In the genomic region with DNA sequence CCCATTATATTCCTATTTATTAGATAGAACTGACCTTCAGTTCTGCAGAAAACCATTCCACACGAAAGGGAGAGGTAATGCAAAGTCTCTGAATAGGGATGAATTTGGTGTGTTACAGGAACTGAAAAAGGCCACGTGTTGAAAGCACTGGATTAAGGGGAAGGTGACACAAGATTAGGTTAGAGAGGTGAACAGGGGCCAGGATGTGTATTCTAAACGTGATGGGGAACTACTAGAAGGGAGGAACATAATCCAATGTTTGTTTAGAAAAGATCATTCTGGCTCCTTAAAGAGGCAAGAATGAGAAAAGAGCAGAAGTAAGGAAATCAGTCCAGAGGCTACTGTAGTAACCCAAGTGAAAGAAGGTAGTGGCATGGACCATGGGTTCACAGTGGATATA, we compare ENCODE assay signal across 8 cellular contexts. TPM values are rescaled to one million over a fixed set of nuclear protein-coding genes. Genes with fewer than 3 reads are reported as not detected.
DNase-seq lines count a peak whose midpoint lies in the region; ATAC-seq and TF ChIP-seq lines count a peak whose summit lies in the region.

No MANE protein-coding gene starts in this region.

- H3K4me1 Mint-ChIP-seq in activated CD8-positive, alpha-beta T cell treated with anti-CD3 and anti-CD28 coated beads, Interleukin-2, amount 10 ng/mL, durations not matched to agents 7 days and 5 days (ENCODE audit: low read depth): peaks cover 52% of the 10 kb centered on the region

- peak overlapping the region; percentile 71; the same call in 1 of the 2 replicates for H3K9ac ChIP-seq in HCT116 (ENCODE audit: low read length)

- H3K9me2 ChIP-seq in HCT116 (ENCODE audit: insufficient read depth): no peaks in the 10 kb centered on the region

- TF ChIP-seq CTCF in HCT116 (IDR thresholded peaks at IDR 0.05 in 2 of 3, conservative IDR thresholded peaks at IDR 0.05 in 1 of 3; ENCODE audit: borderline replicate concordance in 1 of 3, insufficient read depth in 1 of 3, low read depth in 2 of 3, low read length in 2 of 3): no peak

- WGBS in mesodermal cell (ENCODE audit: insufficient coverage in 2 of 2), 2 experiments: 54 to 67% methylated on average over 3 of the region's 3 CpGs

- H2AFZ ChIP-seq in HCT116 (ENCODE audit: low read depth, low read length, poor library complexity, severe bottlenecking): no peak overlapping the region

- H3K27me3 ChIP-seq in HCT116 (ENCODE audit: insufficient read depth, low read length): no peaks in the 10 kb centered on the region

- peak overlapping the region; percentile 90 to 93 for H3K4me3 ChIP-seq in HCT116 (replicated peaks in 1 of 2; ENCODE audit: low read depth in 1 of 2, low read length in 2 of 2)
- peak overlapping the region; percentile 74 for H3K4me3 ChIP-seq in mesodermal cell (ENCODE audit: extremely low read depth, insufficient read depth, low read length, poor library complexity, severe bottlenecking)

- H3K27ac ChIP-seq in HCT116 (ENCODE audit: low read depth, low read length): no peak overlapping the region
- H3K27ac ChIP-seq in mesodermal cell (ENCODE audit: low read depth, low read length, severe bottlenecking): no peak overlapping the region

- POLR2A ChIA-PET in HCT116 (lab: Charles Lee): no interaction called here
- POLR2A ChIA-PET in activated CD8-positive, alpha-beta T cell treated with anti-CD3 and anti-CD28 coated beads, Interleukin-2, amount 10 ng/mL, durations not matched to agents 7 days and 5 days (lab: Charles Lee): interaction anchor here (1.1 to 2.3 kb wide), 3 partner anchors 10 to 31 kb away, joined by 3 to 24 read pairs (median 6); partner anchors contain the start of gene ZSCAN16

- H3K36me3 ChIP-seq in HCT116 (ENCODE audit: control insufficient read depth in 1 of 2, insufficient read depth in 2 of 2, low read length in 2 of 2): 0 out of 4 replicates have a peak, but pooled peaks cover 3 to 8% of the 10 kb centered on the region in 2 experiments
- H3K36me3 ChIP-seq in mesodermal cell (ENCODE audit: control insufficient read depth, insufficient read depth, low read length): peaks cover 5% of the 10 kb centered on the region

- H3K27me3 Mint-ChIP-seq in activated CD8-positive, alpha-beta T cell treated with anti-CD3 and anti-CD28 coated beads, Interleukin-2, amount 10 ng/mL, durations not matched to agents 7 days and 5 days (ENCODE audit: low read depth): no peaks in the 10 kb centered on the region

- CTCF ChIA-PET in HCT116 (lab: Charles Lee): no interaction called here
- CTCF ChIA-PET in activated CD8-positive, alpha-beta T cell treated with anti-CD3 and anti-CD28 coated beads, Interleukin-2, amount 10 ng/mL, durations not matched to agents 7 days and 5 days (lab: Charles Lee): interaction anchor here (2.3 kb wide), 1 partner anchor 10 kb away, joined by 8 read pairs; the partner anchor contains the start of gene ZSCAN16

- peaks cover 56% of the 10 kb centered on the region for H3K79me2 ChIP-seq in HCT116 (ENCODE audit: insufficient read depth, low read length)

- H3K4me2 ChIP-seq in HCT116 (ENCODE audit: low read length): peak overlapping the region; percentile 80

- intact Hi-C loops in HCT116 (cut with micrococcal nuclease): loop anchor here (2.0 kb wide), 2 partner anchors 77 to 549 kb away; no protein-coding TSS in a partner anchor

- H3K4me1 ChIP-seq in HCT116 (ENCODE audit: control insufficient read depth in 1 of 2, insufficient read depth in 2 of 2, low read length in 2 of 2) (peaks cover 6 to 16% of the 10 kb centered on the region in 2 experiments), mesodermal cell (ENCODE audit: control insufficient read depth, insufficient read depth, low read length, poor library complexity, severe bottlenecking) (peaks cover 11% of the 10 kb centered on the region)

- H3K9me3 ChIP-seq in HCT116 (ENCODE audit: control insufficient read depth in 1 of 2, insufficient read depth in 1 of 2, low read depth in 1 of 2, low read length in 2 of 2): no peaks in the 10 kb centered on the region
- H3K9me3 ChIP-seq in mesodermal cell (ENCODE audit: control insufficient read depth, low read length): no peaks in the 10 kb centered on the region

- RAD21 ChIA-PET in HCT116 (lab: Charles Lee; ENCODE audit: low non-redundant PET in 1 of 2, low total read pairs in 2 of 2, uncharacterized antibody in 2 of 2, unreplicated experiment in 2 of 2): no interaction called here

- H3K4me3 Mint-ChIP-seq in activated CD8-positive, alpha-beta T cell treated with anti-CD3 and anti-CD28 coated beads, Interleukin-2, amount 10 ng/mL, durations not matched to agents 7 days and 5 days: peak overlapping the region; percentile 84

- DNase-seq in CD1c-positive myeloid dendritic cell (ENCODE audit: extremely low spot score) (peak; percentile 45), HCT116 (ENCODE audit: low read depth, low spot score) (no peak), ecto neural progenitor cell (ENCODE audit: low spot score) (no peak), mucosa of gallbladder (ENCODE audit: low spot score) (no peak), kidney glomerular epithelial cell (lab: John Stamatoyannopoulos, UW) (no peak)
- DNase-seq in activated CD8-positive, alpha-beta T cell treated with anti-CD3 and anti-CD28 coated beads, Interleukin-2, amount 10 ng/mL, durations not matched to agents 7 days and 5 days: no peak

- no TSS peak for BruUV-seq in HCT116 (replicated peaks; lab: Mats Ljungman, UMichigan)

- no peaks in the 10 kb centered on the region for H4K20me1 ChIP-seq in HCT116 (ENCODE audit: insufficient read depth)

- H3K27ac Mint-ChIP-seq in activated CD8-positive, alpha-beta T cell treated with anti-CD3 and anti-CD28 coated beads, Interleukin-2, amount 10 ng/mL, durations not matched to agents 7 days and 5 days: peak overlapping the region; percentile 90

- TF ChIP-seq RAD21 in HCT116 (IDR thresholded peaks at IDR 0.05; ENCODE audit: low read depth): no peak

- H3K9me3 Mint-ChIP-seq in activated CD8-positive, alpha-beta T cell treated with anti-CD3 and anti-CD28 coated beads, Interleukin-2, amount 10 ng/mL, durations not matched to agents 7 days and 5 days (ENCODE audit: insufficient read depth): no peaks in the 10 kb centered on the region

- no peak for TF ChIP-seq POLR2A in HCT116 (IDR thresholded peaks at IDR 0.05; ENCODE audit: borderline replicate concordance, extremely low read depth, insufficient read depth, insufficient read length)

- no peak for ATAC-seq in HCT116
- ATAC-seq in activated CD8-positive, alpha-beta T cell treated with anti-CD3 and anti-CD28 coated beads, Interleukin-2, amount 10 ng/mL, durations not matched to agents 7 days and 5 days: no peak
- ATAC-seq in HG02623 (IDR thresholded peaks at IDR 0.05; ENCODE audit: unreplicated experiment): no peak

- peaks cover 18% of the 10 kb centered on the region for H3K36me3 Mint-ChIP-seq in activated CD8-positive, alpha-beta T cell treated with anti-CD3 and anti-CD28 coated beads, Interleukin-2, amount 10 ng/mL, durations not matched to agents 7 days and 5 days (ENCODE audit: low read depth)

TF ChIP-seq in HCT116, 20 proteins besides CTCF, POLR2A, EP300 and RAD21 (continues in another document):
- no peak for TF ChIP-seq CEBPB (IDR thresholded peaks at IDR 0.05; ENCODE audit: low read depth)
- TF ChIP-seq, protein P1, sequence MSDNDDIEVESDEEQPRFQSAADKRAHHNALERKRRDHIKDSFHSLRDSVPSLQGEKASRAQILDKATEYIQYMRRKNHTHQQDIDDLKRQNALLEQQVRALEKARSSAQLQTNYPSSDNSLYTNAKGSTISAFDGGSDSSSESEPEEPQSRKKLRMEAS (IDR thresholded peaks at IDR 0.05): no peak
- TF ChIP-seq POLR2AphosphoS5 (IDR thresholded peaks at IDR 0.05; ENCODE audit: low read depth, low read length): no peak
- TF ChIP-seq ZFX (IDR thresholded peaks at IDR 0.05): no peak
- TF ChIP-seq EGR1 (IDR thresholded peaks at IDR 0.05; ENCODE audit: low read depth): no peak

RNA-seq across cellular contexts. Expression of gene ZKSCAN8, which starts 6.3 kb away (rescaled TPM):
- total RNA-seq in HCT116 (2021; ENCODE audit: unreplicated experiment) (20.7 TPM), mucosa of gallbladder (16.5 TPM)
- polyA plus RNA-seq in HCT116 (2012): 8.4 and 10.2 TPM in 2 replicates
- 10 to 100 TPM; 17.6 to 18.7 TPM for total RNA-seq in activated CD8-positive, alpha-beta T cell treated with anti-CD3 and anti-CD28 coated beads, Interleukin-2, amount 10 ng/mL, durations not matched to agents 7 days and 5 days
- 24.8 TPM for polyA plus RNA-seq in mesodermal cell (2013, experiment 1 of 2)
- polyA plus RNA-seq in mesodermal cell (2013, experiment 2 of 2): 24.0 TPM

RNA-seq across cellular contexts. Expression of gene ZSCAN16, which starts 11.0 kb away (rescaled TPM):
- total RNA-seq in HCT116 (2021; ENCODE audit: unreplicated experiment): 5.0 TPM
- 4.0 and 7.8 TPM in 2 replicates for polyA plus RNA-seq in HCT116 (2012)
- 1 to 10 TPM; 2.9 to 4.5 TPM for total RNA-seq in activated CD8-positive, alpha-beta T cell treated with anti-CD3 and anti-CD28 coated beads, Interleukin-2, amount 10 ng/mL, durations not matched to agents 7 days and 5 days
- polyA plus RNA-seq in mesodermal cell (2013, experiment 1 of 2): 1.3 TPM
- 1.7 TPM for polyA plus RNA-seq in mesodermal cell (2013, experiment 2 of 2)
- 5.8 TPM for total RNA-seq in mucosa of gallbladder

RNA-seq across cellular contexts. Expression of gene ZNF165, which starts 55.0 kb away (rescaled TPM):
- total RNA-seq in HCT116 (2021; ENCODE audit: unreplicated experiment): 11.2 TPM
- 7.7 and 11.3 TPM in 2 replicates for polyA plus RNA-seq in HCT116 (2012)
- under 1 TPM; 0.84 to 0.97 TPM for total RNA-seq in activated CD8-positive, alpha-beta T cell treated with anti-CD3 and anti-CD28 coated beads, Interleukin-2, amount 10 ng/mL, durations not matched to agents 7 days and 5 days
- polyA plus RNA-seq in mesodermal cell (2013, experiment 1 of 2): 0.77 TPM
- polyA plus RNA-seq in mesodermal cell (2013, experiment 2 of 2): 0.76 TPM
- total RNA-seq in mucosa of gallbladder: 1.5 TPM
